ENCODE assay signal across 1 cellular context in genomic region chr17:50135316-50136095, GRCh38.
TF ChIP-seq lines count a peak whose summit lies in the region.

No MANE protein-coding gene starts in this region.

TF ChIP-seq in GM12878, 131 proteins besides CTCF, POLR2A, EP300 and RAD21:
- TF ChIP-seq ZBTB11 (CRISPR knock-in tag; IDR thresholded peaks at IDR 0.05) (no peak), FOXK2 (IDR thresholded peaks at IDR 0.05) (no peak), ASH2L (IDR thresholded peaks at IDR 0.05; ENCODE audit: borderline replicate concordance, low read depth) (no peak), CBFB (IDR thresholded peaks at IDR 0.05; ENCODE audit: low read depth) (no peak), KDM1A (IDR thresholded peaks at IDR 0.05; ENCODE audit: borderline replicate concordance) (no peak), WRNIP1 (IDR thresholded peaks at IDR 0.05; ENCODE audit: borderline replicate concordance, low read depth, low read length) (no peak), BCLAF1 (IDR thresholded peaks at IDR 0.05) (no peak), MLLT1 (IDR thresholded peaks at IDR 0.05) (no peak), HDGF (IDR thresholded peaks at IDR 0.05) (no peak), MEF2B (IDR thresholded peaks at IDR 0.05; ENCODE audit: partially characterized antibody, poor library complexity, severe bottlenecking) (no peak), CHD4 (IDR thresholded peaks at IDR 0.05) (no peak), BACH1 (IDR thresholded peaks at IDR 0.05; ENCODE audit: borderline replicate concordance) (no peak)
